Comparison of ENCODE assay signal across 1 cellular context in genomic region chr7:43431020-43431595, GRCh38.
TF ChIP-seq lines count a peak whose summit lies in the region.

No MANE protein-coding gene starts in this region.

TF ChIP-seq in GM23338, 12 proteins besides CTCF, POLR2A, EP300 and RAD21 (continued from another document):
- TF ChIP-seq ZNF462 (CRISPR knock-in tag; IDR thresholded peaks at IDR 0.05): no peak
- TF ChIP-seq ZNF331 (CRISPR knock-in tag; IDR thresholded peaks at IDR 0.05; ENCODE audit: low read depth): no peak
- no peak for TF ChIP-seq ZNF114 (CRISPR knock-in tag; IDR thresholded peaks at IDR 0.05)
- TF ChIP-seq POLR2AphosphoS5 (IDR thresholded peaks at IDR 0.05; ENCODE audit: low read depth): no peak
- TF ChIP-seq JUNB (IDR thresholded peaks at IDR 0.05; ENCODE audit: unreplicated experiment): no peak
